Comparison of ENCODE assay signal across 29 cellular contexts in genomic region chr1:52627028-52627427, GRCh38. TPM values are rescaled to one million over a fixed set of nuclear protein-coding genes. Genes with fewer than 3 reads are reported as not detected.
"Had no signal": no experiment of that assay in that cellular context is flagged by ENCODE, and none has a peak within 500 bp of the region (broad histone marks: within the 10 kb centered on the region; RNA-seq: fewer than 3 reads in every experiment).

No MANE protein-coding gene starts in this region.

- H3K36me3 ChIP-seq: left lung, lower lobe of right lung, neural progenitor cell, upper lobe of left lung, vagina had no signal

- H3K27ac ChIP-seq: foreskin keratinocyte, heart right ventricle, lower lobe of right lung, neural progenitor cell, upper lobe of left lung, vagina had no signal

- H3K9me3 ChIP-seq: vagina had no signal

- ATAC-seq: esophagus mucosa; foreskin keratinocyte; heart right ventricle; left lung; lower lobe of right lung; natural killer cell; right cardiac atrium; stimulated activated naive CD8-positive, alpha-beta T cell treated with anti-CD3 and anti-CD28 coated beads, Interleukin-15, amount 100 ng/mL, for 72 hours had no signal

- H3K4me3 ChIP-seq: heart right ventricle, left lung, lower lobe of right lung, neural progenitor cell, upper lobe of left lung, vagina had no signal

- H3K27me3 ChIP-seq: upper lobe of left lung, vagina had no signal

- H3K9ac ChIP-seq: neural progenitor cell had no signal

- H2AFZ ChIP-seq: neural progenitor cell had no signal

- DNase-seq: activated CD4-positive, alpha-beta memory T cell treated with anti-CD3 and anti-CD28 coated beads, Interleukin-2, amount 10 ng/mL, durations not matched to agents 7 days and 5 days; activated CD4-positive, alpha-beta T cell treated with anti-CD3 and anti-CD28 coated beads for 1 hour; activated CD4-positive, alpha-beta T cell treated with anti-CD3 and anti-CD28 coated beads, Interleukin-2, amount 10 ng/mL, durations not matched to agents 7 days and 5 days; activated CD8-positive, alpha-beta memory T cell treated with anti-CD3 and anti-CD28 coated beads, Interleukin-2, amount 50 U/mL, for 48 hours; activated gamma-delta T cell treated with Interleukin-2 at 50 U/mL for 16 hours; activated naive CD4-positive, alpha-beta T cell treated with anti-CD3 and anti-CD28 coated beads, Interleukin-2, amount 50 U/mL, for 16 hours; activated T-cell treated with anti-CD3 and anti-CD28 coated beads, Interleukin-2, amount 50 U/mL, for 24 hours; amniotic stem cell; caudate nucleus; endodermal cell; foreskin keratinocyte; heart right ventricle; kidney glomerular epithelial cell; left lung; lower lobe of right lung; mesendoderm; natural killer cell; posterior cingulate gyrus; right cardiac atrium; stimulated activated CD4-positive, alpha-beta T cell treated with anti-CD3 and anti-CD28 coated beads, Interleukin-2, amount 100 ng/mL, for 48 hours; stimulated activated naive CD8-positive, alpha-beta T cell treated with anti-CD3 and anti-CD28 coated beads, Interleukin-15, amount 100 ng/mL, for 72 hours; substantia nigra; T-helper 9 cell; upper lobe of left lung had no signal

- H3K4me1 ChIP-seq: foreskin keratinocyte had no signal

- H3K4me2 ChIP-seq: neural progenitor cell had no signal

RNA-seq across cellular contexts. Expression of gene SHISAL2A, which starts 5.9 kb away (rescaled TPM):
- total RNA-seq: astrocyte, foreskin keratinocyte, osteoblast, right cardiac atrium had no signal
